ENCODE assay signal across 25 cellular contexts in genomic region chr15:63352808-63353207, GRCh38. TPM values are rescaled to one million over a fixed set of nuclear protein-coding genes. Genes with fewer than 3 reads are reported as not detected.
A peak's percentile ranks its signal among the peaks of the same experiment; 100 is the strongest.
DNase-seq lines count a peak whose midpoint lies in the region; ATAC-seq and TF ChIP-seq lines count a peak whose summit lies in the region.
"Had no signal": no experiment of that assay in that cellular context is flagged by ENCODE, and none has a peak within 500 bp of the region (broad histone marks: within the 10 kb centered on the region; RNA-seq: fewer than 3 reads in every experiment).

No MANE protein-coding gene starts in this region.

- TF ChIP-seq CTCF in body of pancreas (IDR thresholded peaks at IDR 0.05) (no peak), esophagus squamous epithelium (IDR thresholded peaks at IDR 0.05) (no peak), transverse colon (IDR thresholded peaks at IDR 0.05) (no peak)

- intact Hi-C loops in body of pancreas (cut with DNase I), result no loop called here
- intact Hi-C loops in esophagus squamous epithelium (cut with DNase I), result no loop called here
- intact Hi-C loops in transverse colon (cut with DNase I; ENCODE audit: low total_unique reads), result no loop called here

- TF ChIP-seq POLR2A in body of pancreas (IDR thresholded peaks at IDR 0.05) (no peak), esophagus squamous epithelium (IDR thresholded peaks at IDR 0.05) (no peak), transverse colon (IDR thresholded peaks at IDR 0.05) (no peak)

- H3K36me3 ChIP-seq in body of pancreas (replicated peaks in 1 of 2; ENCODE audit: insufficient read depth in 1 of 2, low read depth in 2 of 2) (no peaks in the 10 kb centered on the region), esophagus squamous epithelium (peaks cover 0 to 8% (median 0%) of the 10 kb centered on the region in 3 donors), mucosa of rectum (ENCODE audit: control insufficient read depth in 2 of 2, insufficient read depth in 2 of 2, low read length in 2 of 2) (no peaks in the 10 kb centered on the region), transverse colon (no peaks in the 10 kb centered on the region)
- H3K36me3 ChIP-seq: BLaER1 treated with 17β-estradiol and CSF1 and Interleukin-3, amounts not matched to agents 10 nM and 100 nM had no signal

- DNase-seq in body of pancreas (no peak), esophagus squamous epithelium (lab: John Stamatoyannopoulos, UW) (no peak), transverse colon (no peak), anterior cingulate cortex (lab: John Stamatoyannopoulos, UW) (no peak)
- no peak for DNase-seq in activated CD4-positive, alpha-beta T cell treated with anti-CD3 and anti-CD28 coated beads for 48 hours
- DNase-seq: 8988T; ACHN; AML-193; CD4-positive, alpha-beta T cell; CD8-positive, alpha-beta memory T cell; COR-L47; DMS 273 treated with DMSO at 0.1 percent for 48 hours; DMS153; DMS53; DMS79; DND-41; EL; GDM1 had no signal

- no peak for TF ChIP-seq EP300 in transverse colon (IDR thresholded peaks at IDR 0.05; ENCODE audit: low read depth)

- in situ Hi-C loops in transverse colon (cut with MboI; ENCODE audit: low pct_ligation_motif_present in 1 of 4, low pct_unique_long_range_greater_than_20kb in 1 of 4, low sequenced_read_pairs in 3 of 4), result no loop called here

- H3K27me3 ChIP-seq in body of pancreas (no peaks in the 10 kb centered on the region), esophagus squamous epithelium (no peaks in the 10 kb centered on the region), mucosa of rectum (ENCODE audit: control insufficient read depth in 2 of 2, insufficient read depth in 2 of 2, low read length in 2 of 2) (no peaks in the 10 kb centered on the region), transverse colon (no peaks in the 10 kb centered on the region)
- H3K27me3 ChIP-seq: BLaER1 treated with 17β-estradiol and CSF1 and Interleukin-3, amounts not matched to agents 10 nM and 100 nM had no signal

- WGBS in body of pancreas, 2 donors, result 86 to 90% methylated on average over 4 of the region's 4 CpGs
- 70 to 80% methylated on average over 4 of the region's 4 CpGs for WGBS in esophagus squamous epithelium, 2 donors
- WGBS in transverse colon (ENCODE audit: low coverage in 1 of 2), 2 donors, result 73 to 82% methylated on average over 4 of the region's 4 CpGs

- H3K9me3 ChIP-seq in body of pancreas, result no peaks in the 10 kb centered on the region
- no peaks in the 10 kb centered on the region for H3K9me3 ChIP-seq in esophagus squamous epithelium
- H3K9me3 ChIP-seq in mucosa of rectum (ENCODE audit: control insufficient read depth in 2 of 2, low read length in 2 of 2), result no peaks in the 10 kb centered on the region
- H3K9me3 ChIP-seq in transverse colon, result no peaks in the 10 kb centered on the region
- H3K9me3 ChIP-seq: BLaER1 treated with 17β-estradiol and CSF1 and Interleukin-3, amounts not matched to agents 10 nM and 100 nM had no signal

- no peak for ATAC-seq in body of pancreas
- no peak for ATAC-seq in GM18520 (IDR thresholded peaks at IDR 0.05; ENCODE audit: unreplicated experiment)
- ATAC-seq in HG03342 (IDR thresholded peaks at IDR 0.05; ENCODE audit: unreplicated experiment), result no peak
- ATAC-seq: GM12878 had no signal

- H3K27ac ChIP-seq in body of pancreas (peak overlapping the region in 3 of 4 donors; percentile 49 to 70 (median 64)), esophagus squamous epithelium (peak overlapping the region; percentile 80 to 88 (median 84)), mucosa of rectum (ENCODE audit: low read depth in 2 of 2, low read length in 2 of 2) (peak overlapping the region; percentile 93 to 95), transverse colon (peak overlapping the region; percentile 80 to 90 (median 82))
- H3K27ac ChIP-seq: BLaER1 treated with 17β-estradiol and CSF1 and Interleukin-3, amounts not matched to agents 10 nM and 100 nM; C4-2B had no signal

- H3K9ac ChIP-seq in mucosa of rectum (ENCODE audit: low read depth in 1 of 2, low read length in 2 of 2), result peak overlapping the region in 1 of 2 donors; percentile 61
- H3K9ac ChIP-seq: BLaER1 treated with 17β-estradiol and CSF1 and Interleukin-3, amounts not matched to agents 10 nM and 100 nM had no signal

- H3K4me1 ChIP-seq in body of pancreas, result peaks cover 78% of the 10 kb centered on the region
- H3K4me1 ChIP-seq in esophagus squamous epithelium, result peaks cover 30 to 98% (median 57%) of the 10 kb centered on the region in 3 donors
- H3K4me1 ChIP-seq in mucosa of rectum (ENCODE audit: control insufficient read depth in 2 of 2, insufficient read depth in 2 of 2, low read length in 2 of 2), result peaks cover 43 to 86% of the 10 kb centered on the region in 2 donors
- peaks cover 5 to 96% (median 68%) of the 10 kb centered on the region in 4 donors for H3K4me1 ChIP-seq in transverse colon

- no peak overlapping the region for H3K4me3 ChIP-seq in body of pancreas
- H3K4me3 ChIP-seq in esophagus squamous epithelium, result no peak overlapping the region
- H3K4me3 ChIP-seq in mucosa of rectum (ENCODE audit: low read length in 2 of 2), result no peak overlapping the region
- no peak overlapping the region for H3K4me3 ChIP-seq in transverse colon
- H3K4me3 ChIP-seq: BLaER1 treated with 17β-estradiol and CSF1 and Interleukin-3, amounts not matched to agents 10 nM and 100 nM; GM12878 had no signal

RNA-seq across cellular contexts. Expression of gene CA12, which starts 28.8 kb away (rescaled TPM):
- 10 to 100 TPM; 16.1 to 25.7 TPM for total RNA-seq in body of pancreas
- total RNA-seq in esophagus squamous epithelium, result 100 to 1,000 TPM; 126 to 156 (median 143) TPM
- 100 to 1,000 TPM; 121 to 392 (median 329) TPM for total RNA-seq in transverse colon
- total RNA-seq: B cell; CD4-positive, alpha-beta T cell; CD8-positive, alpha-beta memory T cell had no signal

Comparison
In these comparisons a context has a peak if more than half of its experiments do, and no peak if none do; other contexts are left out.
1. RNA of gene CA12, which starts 28.8 kb away (total RNA-seq): 121 to 392 TPM in transverse colon and 126 to 156 TPM in esophagus squamous epithelium; 16.1 to 25.7 TPM in body of pancreas; every median in the first group is over 4 times any median in the second.
2. Peak in every context shown above with its lines, with median percentiles within 50 percentile points of each other: H3K27ac ChIP-seq.